ENCODE assay signal across 11 cellular contexts in genomic region chr1:89200668-89201488, GRCh38. TPM values are rescaled to one million over a fixed set of nuclear protein-coding genes. Genes with fewer than 3 reads are reported as not detected.
DNase-seq lines count a peak whose midpoint lies in the region; ATAC-seq, FAIRE-seq and TF ChIP-seq lines count a peak whose summit lies in the region.
"Had no signal": no experiment of that assay in that cellular context is flagged by ENCODE, and none has a peak within 500 bp of the region (broad histone marks: within the 10 kb centered on the region; RNA-seq: fewer than 3 reads in every experiment).

No MANE protein-coding gene starts in this region.

- H3K18ac ChIP-seq in mesendoderm (ENCODE audit: low read length): no peak overlapping the region

- no peaks in the 10 kb centered on the region for H3K36me3 Mint-ChIP-seq in type B pancreatic cell

- CTCF ChIA-PET in HepG2 (lab: Yijun Ruan, JAX; ENCODE audit: low intra/inter-chr PET ratio, low total read pairs): no interaction called here

- no peak overlapping the region for H4K5ac ChIP-seq in mesendoderm (ENCODE audit: low read length)

- TF ChIP-seq POLR2A in HepG2 (IDR thresholded peaks at IDR 0.05; ENCODE audit: insufficient read depth in 1 of 2, low read depth in 2 of 2, low read length in 2 of 2): no peak

- no peak overlapping the region for H4K8ac ChIP-seq in mesendoderm (ENCODE audit: low read depth, low read length)

- no TSS peak for BruUV-seq in HepG2 (replicated peaks; lab: Mats Ljungman, UMichigan)

- H3K9ac ChIP-seq in liver (ENCODE audit: low read depth in 1 of 2, low read length in 2 of 2) (no peak overlapping the region), HepG2 (ENCODE audit: insufficient read depth, low read depth, low read length) (no peak overlapping the region), adipocyte (ENCODE audit: low read length) (no peak overlapping the region), mesendoderm (ENCODE audit: low read length) (no peak overlapping the region)

- H3K4me3 ChIP-seq in liver (ENCODE audit: low read depth in 1 of 3, low read length in 3 of 3) (no peak overlapping the region), HepG2 (replicated peaks in 1 of 3; ENCODE audit: insufficient read depth in 1 of 3, low read depth in 2 of 3, low read length in 3 of 3) (no peak overlapping the region), adipocyte (ENCODE audit: low read length) (no peak overlapping the region), mesendoderm (ENCODE audit: low read length) (no peak overlapping the region)

- 66% methylated on average over 5 of the region's 5 CpGs for WGBS in liver
- whole genome bisulfite sequencing in HepG2 (ENCODE audit: low lambda C conversion rate): 4% methylated on average over 5 of the region's 5 CpGs
- whole genome bisulfite sequencing in mesendoderm (ENCODE audit: extremely low coverage, insufficient coverage, low lambda C conversion rate): no CpG with 5 or more reads among the region's 5 CpGs

- H3K4me2 ChIP-seq in HepG2 (ENCODE audit: low read depth, low read length): no peak overlapping the region
- H3K4me2 ChIP-seq in mesendoderm (ENCODE audit: low read length): no peak overlapping the region

- DNase-seq in HepG2 (ENCODE audit: low spot score): no peak
- DNase-seq in adipocyte (ENCODE audit: low read depth): peak; percentile 62
- no peak for DNase-seq in NCI-H748 (lab: John Stamatoyannopoulos, UW; ENCODE audit: unreplicated experiment)
- no peak for DNase-seq in type B pancreatic cell (ENCODE audit: extremely low spot score, unreplicated experiment)
- DNase-seq in mesendoderm: no peak
- no peak for DNase-seq in NAMALWA (ENCODE audit: low spot score)
- DNase-seq: NCI-H774 had no signal

- H2BK120ac ChIP-seq in mesendoderm (ENCODE audit: low read depth, low read length): no peak overlapping the region

- H3K4me1 ChIP-seq in liver (ENCODE audit: control insufficient read depth in 4 of 4, insufficient read depth in 4 of 4, low read length in 3 of 4) (peaks cover 0 to 8% (median 3%) of the 10 kb centered on the region in 4 donors), HepG2 (ENCODE audit: insufficient read depth, low read length) (no peaks in the 10 kb centered on the region), adipocyte (ENCODE audit: control insufficient read depth, insufficient read depth, low read length) (peaks cover 3% of the 10 kb centered on the region), mesendoderm (ENCODE audit: control insufficient read depth, low read depth, low read length) (peaks cover 6% of the 10 kb centered on the region)

- H3K27ac ChIP-seq in liver (ENCODE audit: low read depth in 1 of 2, low read length in 2 of 2): peak overlapping the region in 1 of 2 donors; percentile 38
- H3K27ac ChIP-seq in HepG2 (ENCODE audit: extremely low read length, insufficient read depth, low read length): no peak overlapping the region
- no peak overlapping the region for H3K27ac ChIP-seq in mesendoderm (ENCODE audit: low read depth, low read length)

- H3K4me3 Mint-ChIP-seq in type B pancreatic cell: no peak overlapping the region

- H4K20me1 ChIP-seq in HepG2 (ENCODE audit: insufficient read depth, low read length): no peaks in the 10 kb centered on the region

- no peaks in the 10 kb centered on the region for H3K27me3 ChIP-seq in liver (ENCODE audit: control insufficient read depth in 4 of 4, insufficient read depth in 4 of 4, low read length in 3 of 4)
- H3K27me3 ChIP-seq in HepG2 (ENCODE audit: control insufficient read depth in 1 of 2, insufficient read depth in 2 of 2, low read length in 2 of 2): peaks cover 0 to 12% of the 10 kb centered on the region in 2 experiments; a peak in 2 of 5 replicates
- no peaks in the 10 kb centered on the region for H3K27me3 ChIP-seq in adipocyte (replicated peaks; ENCODE audit: control insufficient read depth, insufficient read depth, low read length)
- no peaks in the 10 kb centered on the region for H3K27me3 ChIP-seq in mesendoderm (ENCODE audit: insufficient read depth, low read length, poor library complexity)

- no peak overlapping the region for H2AK5ac ChIP-seq in mesendoderm (ENCODE audit: low read length)

- H3K9me3 ChIP-seq in liver (ENCODE audit: control insufficient read depth in 4 of 4, low read length in 3 of 4) (peaks cover 0 to 7% (median 5%) of the 10 kb centered on the region in 4 donors), HepG2 (ENCODE audit: low read length) (peaks cover 17% of the 10 kb centered on the region), adipocyte (ENCODE audit: control insufficient read depth, low read length) (peaks cover 5% of the 10 kb centered on the region)

- TF ChIP-seq RAD21 in liver (IDR thresholded peaks at IDR 0.05) (no peak), HepG2 (CRISPR knock-in tag; IDR thresholded peaks at IDR 0.05) (no peak)

- no peak overlapping the region for H2BK5ac ChIP-seq in mesendoderm (ENCODE audit: low read length)

- in situ Hi-C loops in HepG2 (cut with HindIII; ENCODE audit: extremely low pct_ligation_motif_present, low pct_unique_long_range_greater_than_20kb): no loop called here

- POLR2A ChIA-PET in HepG2 (lab: Yijun Ruan, JAX): no interaction called here

- no peak overlapping the region for H2AFZ ChIP-seq in HepG2 (ENCODE audit: low read length)

- peaks cover 6% of the 10 kb centered on the region for H3K27me3 Mint-ChIP-seq in type B pancreatic cell

- H3K23ac ChIP-seq in mesendoderm (ENCODE audit: low read length): no peak overlapping the region

- TF ChIP-seq CTCF in liver (IDR thresholded peaks at IDR 0.05; ENCODE audit: low read depth, low read length, missing input control): no peak
- TF ChIP-seq CTCF in HepG2 (CRISPR knock-in tag; IDR thresholded peaks at IDR 0.05): no peak
- TF ChIP-seq CTCF in type B pancreatic cell (conservative IDR thresholded peaks at IDR 0.05): no peak

- H3K36me3 ChIP-seq in liver (ENCODE audit: control insufficient read depth in 4 of 4, insufficient read depth in 3 of 4, low read depth in 1 of 4, low read length in 3 of 4) (no peaks in the 10 kb centered on the region), HepG2 (replicated peaks in 1 of 2; ENCODE audit: control insufficient read depth in 1 of 2, insufficient read depth in 2 of 2, low read length in 2 of 2) (no peaks in the 10 kb centered on the region), adipocyte (ENCODE audit: control insufficient read depth, insufficient read depth, low read length, severe bottlenecking) (no peaks in the 10 kb centered on the region), mesendoderm (ENCODE audit: control insufficient read depth, insufficient read depth, low read length) (no peaks in the 10 kb centered on the region)

- no peak for ATAC-seq in HepG2
- ATAC-seq in HG03066 (IDR thresholded peaks at IDR 0.05; ENCODE audit: low read depth, unreplicated experiment): peak; percentile 65

- no peak overlapping the region for H3K4ac ChIP-seq in mesendoderm (ENCODE audit: low read depth, low read length)

- no peak for FAIRE-seq in HepG2 (lab: Jason Lieb, UNC)
- FAIRE-seq: bronchial epithelial cell had no signal

- H3K79me2 ChIP-seq in HepG2 (ENCODE audit: insufficient read depth, low read length): no peaks in the 10 kb centered on the region
- no peaks in the 10 kb centered on the region for H3K79me2 ChIP-seq in mesendoderm (ENCODE audit: control insufficient read depth, insufficient read depth, low read length)

- H3K9me3 Mint-ChIP-seq in type B pancreatic cell: no peaks in the 10 kb centered on the region

- H2BK15ac ChIP-seq in mesendoderm (replicated peaks; ENCODE audit: low read depth): no peak overlapping the region

- intact Hi-C loops in HepG2 (cut with micrococcal nuclease; ENCODE audit: unreplicated experiment): no loop called here

- no peak overlapping the region for H3K27ac Mint-ChIP-seq in type B pancreatic cell

- no peak overlapping the region for H3K56ac ChIP-seq in mesendoderm (ENCODE audit: low read length)

- H3K4me1 Mint-ChIP-seq in type B pancreatic cell (ENCODE audit: unreplicated experiment): peaks cover 15% of the 10 kb centered on the region

- no peaks in the 10 kb centered on the region for H3K79me1 ChIP-seq in mesendoderm (ENCODE audit: low read length)

- TF ChIP-seq EP300 in HepG2 (IDR thresholded peaks at IDR 0.05; ENCODE audit: low read depth in 2 of 2, low read length in 2 of 2) (no peak), HepG2 (CRISPR knock-in tag; IDR thresholded peaks at IDR 0.05; ENCODE audit: borderline replicate concordance) (no peak)

RNA-seq across cellular contexts. Expression of gene GBP4, which starts 2.1 kb away (rescaled TPM):
- total RNA-seq in liver (1 to 10 TPM; 6.8 to 8.1 TPM), HepG2 (2016; rRNA removed; fragmentation: Illumina TruSeq; extraction: Trizol) (not detected in 2 replicates), type B pancreatic cell (ENCODE audit: low replicate concordance) (0.89 and 1.2 TPM in 2 replicates)
- polyA plus RNA-seq in liver (1 to 10 TPM; 4.1 to 4.8 TPM), HepG2 (2011; rRNA removed) (not detected in 2 replicates)
- total RNA-seq in HepG2 (2016; cell fraction: cytosol; rRNA removed; fragmentation: Illumina TruSeq; extraction: Trizol; ENCODE audit: low read depth): not detected in 2 replicates
- total RNA-seq in HepG2 (2016; cell fraction: insoluble cytoplasmic fraction; rRNA removed; fragmentation: Illumina TruSeq; extraction: Trizol): not detected in 2 replicates
- total RNA-seq in HepG2 (2016; cell fraction: membrane; rRNA removed; fragmentation: Illumina TruSeq; extraction: Trizol): not detected in 2 replicates
- total RNA-seq in HepG2 (2016; cell fraction: nucleus; rRNA removed; fragmentation: Illumina TruSeq; extraction: Trizol): not detected in 2 replicates
- not detected in 2 replicates for polyA plus RNA-seq in HepG2 (2011; cell fraction: cytosol; rRNA removed)
- not detected in 2 replicates for polyA plus RNA-seq in HepG2 (2011; cell fraction: nucleus; rRNA removed)
- polyA plus RNA-seq in HepG2 (2012): not detected in 2 replicates
- polyA plus RNA-seq in HepG2 (2016; cell fraction: cytosol; fragmentation: Illumina TruSeq; extraction: Trizol; ENCODE audit: low read depth): 0.02 TPM in 1 of 2 replicates, not detected in the other
- polyA plus RNA-seq in HepG2 (2016; cell fraction: insoluble cytoplasmic fraction; fragmentation: Illumina TruSeq; extraction: Trizol; ENCODE audit: low read depth): not detected in 2 replicates
- not detected in 2 replicates for polyA plus RNA-seq in HepG2 (2016; cell fraction: membrane; fragmentation: Illumina TruSeq; extraction: Trizol; ENCODE audit: low read depth)
- not detected in 2 replicates for polyA plus RNA-seq in HepG2 (2016; cell fraction: nucleus; fragmentation: Illumina TruSeq; extraction: Trizol; ENCODE audit: insufficient read depth, low read depth)
- polyA minus RNA-seq in HepG2 (2011; rRNA and poly(A)+ RNA removed; ENCODE audit: low replicate concordance): 0.33 TPM in 1 of 2 replicates, not detected in the other
- not detected in 2 replicates for polyA minus RNA-seq in HepG2 (2011; cell fraction: cytosol; rRNA and poly(A)+ RNA removed)
- not detected in 2 replicates for polyA minus RNA-seq in HepG2 (2011; cell fraction: nucleus; rRNA and poly(A)+ RNA removed)
- polyA plus RNA-seq in mesendoderm (2013, experiment 1 of 2): 0.14 TPM
- 0.03 TPM for polyA plus RNA-seq in mesendoderm (2013, experiment 2 of 2)
- total RNA-seq: osteocyte had no signal

RNA-seq across cellular contexts. Expression of gene GBP7, which starts 25.1 kb away (rescaled TPM):
- total RNA-seq in liver (10 to 100 TPM in 1 of 2 donors, under 1 TPM in 1; 0.89 to 27.8 TPM), HepG2 (2016; rRNA removed; fragmentation: Illumina TruSeq; extraction: Trizol) (not detected in 2 replicates), type B pancreatic cell (ENCODE audit: low replicate concordance) (not detected in 2 replicates)
- polyA plus RNA-seq in liver (10 to 100 TPM in 1 of 2 donors, 1 to 10 TPM in 1; 7.6 to 26.0 TPM), HepG2 (2011; rRNA removed) (not detected in 2 replicates)
- not detected in 2 replicates for total RNA-seq in HepG2 (2016; cell fraction: cytosol; rRNA removed; fragmentation: Illumina TruSeq; extraction: Trizol; ENCODE audit: low read depth)
- not detected in 2 replicates for total RNA-seq in HepG2 (2016; cell fraction: insoluble cytoplasmic fraction; rRNA removed; fragmentation: Illumina TruSeq; extraction: Trizol)
- total RNA-seq in HepG2 (2016; cell fraction: membrane; rRNA removed; fragmentation: Illumina TruSeq; extraction: Trizol): not detected in 2 replicates
- total RNA-seq in HepG2 (2016; cell fraction: nucleus; rRNA removed; fragmentation: Illumina TruSeq; extraction: Trizol): not detected in 2 replicates
- not detected in 2 replicates for polyA plus RNA-seq in HepG2 (2011; cell fraction: cytosol; rRNA removed)
- polyA plus RNA-seq in HepG2 (2011; cell fraction: nucleus; rRNA removed): not detected in 2 replicates
- not detected in 2 replicates for polyA plus RNA-seq in HepG2 (2012)
- polyA plus RNA-seq in HepG2 (2016; cell fraction: cytosol; fragmentation: Illumina TruSeq; extraction: Trizol; ENCODE audit: low read depth): not detected in 2 replicates
- not detected in 2 replicates for polyA plus RNA-seq in HepG2 (2016; cell fraction: insoluble cytoplasmic fraction; fragmentation: Illumina TruSeq; extraction: Trizol; ENCODE audit: low read depth)
- polyA plus RNA-seq in HepG2 (2016; cell fraction: membrane; fragmentation: Illumina TruSeq; extraction: Trizol; ENCODE audit: low read depth): not detected in 2 replicates
- polyA plus RNA-seq in HepG2 (2016; cell fraction: nucleus; fragmentation: Illumina TruSeq; extraction: Trizol; ENCODE audit: insufficient read depth, low read depth): not detected in 2 replicates
- polyA minus RNA-seq in HepG2 (2011; rRNA and poly(A)+ RNA removed; ENCODE audit: low replicate concordance): not detected in 2 replicates
- polyA minus RNA-seq in HepG2 (2011; cell fraction: cytosol; rRNA and poly(A)+ RNA removed): not detected in 2 replicates
- polyA minus RNA-seq in HepG2 (2011; cell fraction: nucleus; rRNA and poly(A)+ RNA removed): not detected in 2 replicates
- not detected for polyA plus RNA-seq in mesendoderm (2013, experiment 1 of 2)
- not detected for polyA plus RNA-seq in mesendoderm (2013, experiment 2 of 2)
- total RNA-seq: bronchial epithelial cell, osteocyte had no signal
